ENCODE assay signal across 1 cellular context in the genomic region with DNA sequence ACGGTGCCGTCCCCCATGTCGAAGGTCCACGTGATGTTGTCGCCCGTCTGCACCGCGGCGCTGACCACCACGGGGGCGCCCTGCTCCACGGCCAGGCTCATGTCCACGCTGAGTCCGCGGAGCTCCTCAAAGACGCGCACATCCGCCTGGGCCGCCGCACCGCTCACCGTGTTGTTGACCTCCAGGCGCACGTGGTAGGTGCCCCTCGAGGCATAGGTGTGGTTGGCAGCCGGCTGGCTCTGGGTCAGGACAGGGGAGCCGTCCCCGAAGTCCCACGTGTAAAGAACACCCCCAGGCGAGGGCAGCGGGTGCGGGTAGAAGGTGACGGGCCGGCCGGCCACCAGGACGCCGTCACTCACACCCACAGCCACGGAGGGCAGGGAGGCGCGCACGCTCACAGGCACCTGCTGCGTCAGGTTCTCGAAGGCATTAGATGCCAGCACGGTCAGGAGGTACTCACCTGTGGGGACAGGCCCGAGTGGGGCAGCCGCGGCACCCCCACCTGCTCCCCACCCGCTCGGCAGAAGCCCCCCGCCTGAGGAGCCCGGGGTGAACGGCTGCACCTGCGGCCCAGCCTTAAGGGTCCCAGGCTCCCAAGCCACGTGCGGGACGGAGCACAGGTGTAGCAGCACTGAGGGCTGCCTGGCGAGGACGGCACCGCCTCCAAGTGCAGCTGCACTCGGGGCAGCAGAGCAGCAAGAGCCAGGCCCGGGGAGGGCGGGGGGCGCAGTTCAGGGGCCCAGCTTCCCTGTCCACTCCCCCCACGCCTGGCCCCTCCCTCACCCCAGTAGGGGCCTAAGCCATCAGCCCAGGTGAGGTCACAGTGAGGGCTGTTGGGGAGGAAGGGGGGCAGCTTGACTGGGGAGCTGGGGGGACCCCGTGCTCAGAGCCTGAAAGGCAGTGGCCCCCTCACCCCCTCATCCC.
TF ChIP-seq lines count a peak whose summit lies in the region.

No MANE protein-coding gene starts in this region.

TF ChIP-seq in K562, 482 proteins besides CTCF, POLR2A, EP300 and RAD21:
- TF ChIP-seq POLR2G (IDR thresholded peaks at IDR 0.05; ENCODE audit: low read depth, low read length) = peak; percentile 45; the same call in 1 of the 2 replicates
